ENCODE assay signal across 28 cellular contexts in genomic region chr1:70202173-70202758, GRCh38. TPM values are rescaled to one million over a fixed set of nuclear protein-coding genes. Genes with fewer than 3 reads are reported as not detected.
DNase-seq lines count a peak whose midpoint lies in the region; ATAC-seq and TF ChIP-seq lines count a peak whose summit lies in the region.
"Had no signal": no experiment of that assay in that cellular context is flagged by ENCODE, and none has a peak within 500 bp of the region (broad histone marks: within the 10 kb centered on the region; RNA-seq: fewer than 3 reads in every experiment).

No MANE protein-coding gene starts in this region.

- POLR2A ChIA-PET in PC-3 (lab: Charles Lee; ENCODE audit: unreplicated experiment), result no interaction called here

- CTCF ChIA-PET in PC-3 (lab: Charles Lee), result no interaction called here

- H3K27me3 ChIP-seq in DND-41 (ENCODE audit: insufficient read depth, low read length, poor library complexity), result no peaks in the 10 kb centered on the region
- no peaks in the 10 kb centered on the region for H3K27me3 ChIP-seq in PC-3 (ENCODE audit: low read length)
- H3K27me3 ChIP-seq: ascending aorta, neural progenitor cell, vagina had no signal

- peaks cover 5% of the 10 kb centered on the region; the same call in 1 of the 2 replicates for H4K20me1 ChIP-seq in DND-41 (ENCODE audit: insufficient read depth, low read length)
- H4K20me1 ChIP-seq in PC-3 (ENCODE audit: low read length), result no peaks in the 10 kb centered on the region

- ATAC-seq in DND-41 (ENCODE audit: insufficient read depth, low read depth) (no peak), GM18868 (IDR thresholded peaks at IDR 0.05; ENCODE audit: unreplicated experiment) (peak; percentile 37), HG03378 (IDR thresholded peaks at IDR 0.05; ENCODE audit: unreplicated experiment) (peak; percentile 28), PC-3 (no peak), GM19455 (IDR thresholded peaks at IDR 0.05; ENCODE audit: unreplicated experiment) (no peak), GM18498 (IDR thresholded peaks at IDR 0.05; ENCODE audit: unreplicated experiment) (no peak), GM21381 (IDR thresholded peaks at IDR 0.05; ENCODE audit: unreplicated experiment) (no peak)
- ATAC-seq: activated T-helper 17 cell treated with anti-CD3 and anti-CD28 coated beads, Interleukin-2, amount 50 U/mL, for 72 hours; left ventricle myocardium superior; sciatic nerve had no signal

- H3K27ac ChIP-seq in DND-41 (ENCODE audit: low read length), result no peak overlapping the region
- no peak overlapping the region for H3K27ac ChIP-seq in PC-3 (ENCODE audit: low read length)
- H3K27ac ChIP-seq: ascending aorta, neural progenitor cell, thoracic aorta, vagina, WERI-Rb-1 had no signal

- H3K79me2 ChIP-seq in DND-41 (ENCODE audit: insufficient read depth, low read length), result peaks cover 99% of the 10 kb centered on the region
- H3K79me2 ChIP-seq in PC-3 (ENCODE audit: low read length), result peaks cover 83% of the 10 kb centered on the region

- DNase-seq in DND-41 (no peak), PC-3 (no peak), SIG-M5 (lab: John Stamatoyannopoulos, UW) (no peak)
- DNase-seq: activated CD4-positive, alpha-beta T cell treated with anti-CD3 and anti-CD28 coated beads, Interleukin-2, amount 50 U/mL, for 1 hour; activated naive CD8-positive, alpha-beta T cell treated with anti-CD3 and anti-CD28 coated beads for 36 hours; central memory CD4-positive, alpha-beta T cell; COR-L47; DMS79; left ventricle myocardium superior; NCI-H1417 treated with DMSO at 0.1 percent for 48 hours; NCI-H510A; NK-92 treated with Interleukin-12 subunit alpha and Interleukin-12 subunit beta, amount 100 ng/mL, for 24 hours; RPMI8226; SK-N-SH; stimulated activated CD4-positive, alpha-beta T cell treated with anti-CD3 and anti-CD28 coated beads, Interleukin-4, amount 100 ng/mL, for 4 hours; stimulated activated naive CD4-positive, alpha-beta T cell treated with Interleukin-2 at 50 U/mL for 16 hours; WERI-Rb-1 had no signal

- H3K9ac ChIP-seq in DND-41 (ENCODE audit: low read depth, low read length) (no peak overlapping the region), PC-3 (ENCODE audit: low read length) (no peak overlapping the region)
- H3K9ac ChIP-seq: neural progenitor cell, SK-N-SH had no signal

- intact Hi-C loops in PC-3 (cut with micrococcal nuclease), result no loop called here

- H3K4me3 ChIP-seq in DND-41 (ENCODE audit: low read depth in 1 of 2, low read length in 2 of 2) (0 out of 4 replicates have a peak overlapping the region, but pooled peaks of 1 of the 2 experiments have one; percentile 96), PC-3 (ENCODE audit: low read length) (no peak overlapping the region)
- H3K4me3 ChIP-seq: ascending aorta, neural progenitor cell, thoracic aorta, vagina had no signal

- H3K9me2 ChIP-seq in PC-3 (replicated peaks; ENCODE audit: low read length), result no peaks in the 10 kb centered on the region
- H3K9me2 ChIP-seq: SK-N-SH had no signal

- H2AFZ ChIP-seq in DND-41 (ENCODE audit: low read depth, low read length), result no peak overlapping the region
- no peak overlapping the region for H2AFZ ChIP-seq in PC-3 (ENCODE audit: low read length)
- H2AFZ ChIP-seq: neural progenitor cell had no signal

- TF ChIP-seq CTCF in DND-41 (IDR thresholded peaks at IDR 0.05; ENCODE audit: borderline replicate concordance, extremely low read depth, low read length, poor library complexity, severe bottlenecking) (no peak), PC-3 (conservative IDR thresholded peaks at IDR 0.05; ENCODE audit: low read depth, low read length) (no peak)

- H3K4me1 ChIP-seq in DND-41 (ENCODE audit: insufficient read depth, low read length) (peaks cover 39% of the 10 kb centered on the region), PC-3 (ENCODE audit: insufficient read depth, low read length) (peaks cover 9% of the 10 kb centered on the region)

- H3K9me3 ChIP-seq in DND-41 (ENCODE audit: insufficient read depth, low read length, severe bottlenecking) (no peaks in the 10 kb centered on the region), PC-3 (ENCODE audit: low read length) (no peaks in the 10 kb centered on the region)
- H3K9me3 ChIP-seq: ascending aorta, SK-N-SH, thoracic aorta, vagina had no signal

- H3K4me2 ChIP-seq in DND-41 (ENCODE audit: insufficient read depth, low read length) (peak overlapping the region; percentile 87; the same call in 1 of the 2 replicates), PC-3 (ENCODE audit: low read length) (0 out of 2 replicates have a peak overlapping the region, but pooled peaks have one; percentile 2)
- H3K4me2 ChIP-seq: neural progenitor cell, SK-N-SH had no signal

- no peaks in the 10 kb centered on the region for H3F3A ChIP-seq in PC-3 (ENCODE audit: low read length, unreplicated experiment)

- BruUV-seq in PC-3 (replicated peaks; lab: Mats Ljungman, UMichigan), result no TSS peak

- peaks cover 3% of the 10 kb centered on the region for H3K36me3 ChIP-seq in DND-41 (ENCODE audit: insufficient read depth, low read length)
- H3K36me3 ChIP-seq in PC-3 (ENCODE audit: low read depth, low read length), result no peaks in the 10 kb centered on the region
- H3K36me3 ChIP-seq: ascending aorta, neural progenitor cell, thoracic aorta, vagina had no signal

RNA-seq across cellular contexts. Expression of gene LRRC40, which starts 3.1 kb away (rescaled TPM):
- 17.9 and 18.4 TPM in 2 replicates for total RNA-seq in PC-3 (2014; rRNA removed)

RNA-seq across cellular contexts. Expression of gene SRSF11, which starts 18.9 kb away (rescaled TPM):
- total RNA-seq in PC-3 (2014; rRNA removed), result 98.7 and 112 TPM in 2 replicates

Comparison
In these comparisons a context has a peak if more than half of its experiments do, and no peak if none do; other contexts are left out.
1. ATAC-seq: peak in GM18868 (single experiment) and HG03378 (single experiment); none in DND-41 (single experiment), PC-3 (single experiment), GM19455 (single experiment), GM18498 (single experiment) and GM21381 (single experiment).